13 cellular contexts compared by ENCODE assay signal in the genomic region with DNA sequence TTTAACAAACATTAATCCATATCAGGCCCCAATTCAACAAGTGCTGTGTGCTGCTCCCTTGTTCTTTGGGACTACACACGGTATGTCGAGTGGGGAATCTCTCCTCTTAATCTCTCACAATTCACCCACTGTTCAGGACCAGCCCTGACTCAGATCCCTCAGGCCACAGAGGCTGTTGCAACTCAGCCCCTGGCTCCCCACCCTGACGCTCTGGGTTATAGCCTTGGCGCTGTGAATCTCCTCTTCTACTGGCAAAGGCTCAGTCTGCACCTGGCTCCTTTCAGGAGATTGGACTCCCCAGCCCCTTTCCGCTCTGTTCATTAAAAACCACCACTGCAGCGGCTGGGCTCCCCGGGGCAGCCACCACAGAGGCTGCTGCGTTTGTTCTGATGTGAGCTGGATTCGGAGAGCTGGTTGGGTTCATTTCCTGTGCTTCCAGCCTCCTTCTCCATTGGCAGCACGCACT. TPM values are rescaled to one million over a fixed set of nuclear protein-coding genes. Genes with fewer than 3 reads are reported as not detected.
DNase-seq lines count a peak whose midpoint lies in the region; ATAC-seq, FAIRE-seq and TF ChIP-seq lines count a peak whose summit lies in the region.
"Had no signal": no experiment of that assay in that cellular context is flagged by ENCODE, and none has a peak within 500 bp of the region (broad histone marks: within the 10 kb centered on the region; RNA-seq: fewer than 3 reads in every experiment).

No MANE protein-coding gene starts in this region.

- H3K27ac Mint-ChIP-seq in Calu3 (ENCODE audit: unreplicated experiment): no peak overlapping the region
- H3K27ac Mint-ChIP-seq: IgD-negative memory B cell had no signal

- no peak overlapping the region for H3K4me3 Mint-ChIP-seq in Calu3 (ENCODE audit: low read depth, unreplicated experiment)

- peaks cover 2% of the 10 kb centered on the region for H3K9me3 Mint-ChIP-seq in Calu3 (ENCODE audit: low read depth, unreplicated experiment)
- H3K9me3 Mint-ChIP-seq: IgD-negative memory B cell had no signal

- no peak overlapping the region for H2AFZ ChIP-seq in Karpas-422 (ENCODE audit: low read length)

- peaks cover 14% of the 10 kb centered on the region for H3K36me3 Mint-ChIP-seq in Calu3 (ENCODE audit: insufficient read depth, unreplicated experiment)
- H3K36me3 Mint-ChIP-seq: IgD-negative memory B cell had no signal

- no TSS peak for BruUV-seq in Calu3 (replicated peaks; lab: Mats Ljungman, UMichigan)

- H3K36me3 ChIP-seq in MG63 (no peaks in the 10 kb centered on the region), Karpas-422 (ENCODE audit: insufficient read depth, low read length) (no peaks in the 10 kb centered on the region)
- H3K36me3 ChIP-seq: ovary, upper lobe of right lung had no signal

- H3K79me2 ChIP-seq in Karpas-422 (ENCODE audit: low read length): no peaks in the 10 kb centered on the region

- TF ChIP-seq CTCF in astrocyte of the spinal cord (IDR thresholded peaks at IDR 0.05; ENCODE audit: low read depth, low read length): no peak
- TF ChIP-seq CTCF in Calu3 (IDR thresholded peaks at IDR 0.05; ENCODE audit: unreplicated experiment): no peak

- H3K27me3 ChIP-seq in MG63 (no peaks in the 10 kb centered on the region), Karpas-422 (ENCODE audit: low read length) (no peaks in the 10 kb centered on the region)
- H3K27me3 ChIP-seq: ovary, upper lobe of right lung had no signal

- no peaks in the 10 kb centered on the region for H3K9me2 ChIP-seq in Karpas-422 (replicated peaks; ENCODE audit: insufficient read depth, low read length)

- DNase-seq in AG20443 (ENCODE audit: low spot score): peak; percentile 25
- DNase-seq in MG63: peak; percentile 32
- peak; percentile 25 for DNase-seq in astrocyte of the spinal cord (ENCODE audit: low read depth, low spot score)
- DNase-seq in iris pigment epithelial cell (ENCODE audit: low read depth): peak; percentile 18
- no peak for DNase-seq in urothelium cell line (ENCODE audit: low spot score)
- DNase-seq in Calu3: no peak
- no peak for DNase-seq in Karpas-422
- DNase-seq: activated CD8-positive, alpha-beta memory T cell treated with anti-CD3 and anti-CD28 coated beads, Interleukin-2, amount 50 U/mL, for 48 hours; DMS79; ovary; upper lobe of right lung had no signal

- FAIRE-seq in urothelium cell line (lab: Jason Lieb, UNC): no peak

- in situ Hi-C loops in astrocyte of the spinal cord (cut with HindIII; ENCODE audit: low sequenced_read_pairs): no loop called here

- no peak overlapping the region for H3K4me2 ChIP-seq in Karpas-422 (ENCODE audit: low read depth, low read length, poor library complexity, severe bottlenecking)

- no peaks in the 10 kb centered on the region for H3K9me3 ChIP-seq in MG63
- no peaks in the 10 kb centered on the region for H3K9me3 ChIP-seq in Karpas-422 (ENCODE audit: low read length)
- H3K9me3 ChIP-seq: ovary, upper lobe of right lung had no signal

- H3K4me1 Mint-ChIP-seq in Calu3 (ENCODE audit: low read depth, unreplicated experiment): peaks cover 46% of the 10 kb centered on the region
- H3K4me1 Mint-ChIP-seq: IgD-negative memory B cell had no signal

- ATAC-seq in HG03097 (IDR thresholded peaks at IDR 0.05; ENCODE audit: low FRiP score, unreplicated experiment): no peak
- ATAC-seq: upper lobe of right lung had no signal

- CTCF ChIA-PET in Calu3 (lab: Charles Lee): interaction anchor here (2.5 kb wide), 1 partner anchor 11 kb away, joined by 7 read pairs; no protein-coding TSS in a partner anchor

- no peak overlapping the region for H3K9ac ChIP-seq in Karpas-422 (ENCODE audit: low read length)

- no peak overlapping the region for H3K4me3 ChIP-seq in MG63
- H3K4me3 ChIP-seq in astrocyte of the spinal cord (ENCODE audit: low read depth, low read length): no peak overlapping the region
- no peak overlapping the region for H3K4me3 ChIP-seq in Karpas-422 (ENCODE audit: low read length)
- H3K4me3 ChIP-seq: ovary, upper lobe of right lung had no signal

- H3K27me3 Mint-ChIP-seq in Calu3 (ENCODE audit: unreplicated experiment): no peaks in the 10 kb centered on the region

- H4K20me1 ChIP-seq in Karpas-422 (ENCODE audit: insufficient read depth, low read depth, low read length): no peaks in the 10 kb centered on the region

- H3K27ac ChIP-seq in Karpas-422 (ENCODE audit: low read length): no peak overlapping the region
- H3K27ac ChIP-seq: ovary, upper lobe of right lung had no signal

- intact Hi-C loops in Calu3 (cut with micrococcal nuclease; ENCODE audit: unreplicated experiment): no loop called here

- H3K4me1 ChIP-seq in Karpas-422 (ENCODE audit: low read length): no peaks in the 10 kb centered on the region
- H3K4me1 ChIP-seq: upper lobe of right lung had no signal

RNA-seq across cellular contexts. Expression of a gene that starts 13.0 kb away (rescaled TPM):
- not detected in 2 replicates for total RNA-seq in MG63 (2014; rRNA removed; shearing (Covaris generic); ENCODE audit: low replicate concordance)
- 108 and 158 TPM in 2 replicates for total RNA-seq in Calu3 (2022)
- total RNA-seq in Karpas-422 (2014; rRNA removed; shearing (Covaris generic); ENCODE audit: low replicate concordance): not detected in 2 replicates

RNA-seq across cellular contexts. Expression of a gene that starts 59.9 kb away (rescaled TPM):
- 198 and 218 TPM in 2 replicates for total RNA-seq in MG63 (2014; rRNA removed; shearing (Covaris generic); ENCODE audit: low replicate concordance)
- 250 and 266 TPM in 2 replicates for total RNA-seq in Calu3 (2022)
- not detected in 2 replicates for total RNA-seq in Karpas-422 (2014; rRNA removed; shearing (Covaris generic); ENCODE audit: low replicate concordance)

Comparison
In these comparisons a context has a peak if more than half of its experiments do, and no peak if none do; other contexts are left out.
1. DNase-seq: peak in AG20443 (single experiment), MG63 (single experiment), astrocyte of the spinal cord (single experiment) and iris pigment epithelial cell (single experiment); none in urothelium cell line (single experiment), Calu3 (single experiment) and Karpas-422 (single experiment).
2. RNA of a gene that starts 13.0 kb away (total RNA-seq): 108 to 158 TPM in Calu3; not detected in MG63 and not detected in Karpas-422; every median in the first group is over 100 times any median in the second.
3. RNA of a gene that starts 59.9 kb away (total RNA-seq): 250 to 266 TPM in Calu3 and 198 to 218 TPM in MG63; not detected in Karpas-422; every median in the first group is over 100 times any median in the second.